In the genomic region with DNA sequence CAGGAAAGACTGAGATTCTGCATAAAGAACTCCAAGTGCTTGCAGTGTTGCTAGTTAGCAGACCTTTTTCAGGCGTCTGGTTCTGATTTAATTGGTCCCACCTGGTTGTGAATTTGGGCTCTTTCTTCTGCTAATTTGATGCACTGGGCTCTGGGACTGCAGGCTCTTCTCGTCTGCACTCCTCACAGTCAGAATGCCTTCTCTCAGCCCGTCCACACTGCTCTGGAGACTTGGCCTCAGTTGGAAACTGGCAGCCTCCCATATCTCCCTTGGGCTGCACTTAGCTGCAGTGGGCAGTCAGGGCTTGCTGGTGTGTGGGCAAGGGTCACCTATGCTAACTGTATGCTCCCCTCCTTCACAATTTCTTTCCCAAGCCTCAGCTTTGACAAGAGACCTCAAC, we compare ENCODE assay signal across 19 cellular contexts. TPM values are rescaled to one million over a fixed set of nuclear protein-coding genes. Genes with fewer than 3 reads are reported as not detected.
DNase-seq lines count a peak whose midpoint lies in the region; ATAC-seq and TF ChIP-seq lines count a peak whose summit lies in the region.
"Had no signal": no experiment of that assay in that cellular context is flagged by ENCODE, and none has a peak within 500 bp of the region (broad histone marks: within the 10 kb centered on the region; RNA-seq: fewer than 3 reads in every experiment).

No MANE protein-coding gene starts in this region.

- no peak overlapping the region for H3K27ac Mint-ChIP-seq in neural progenitor cell
- H3K27ac Mint-ChIP-seq: activated CD4-positive, alpha-beta memory T cell treated with anti-CD3 and anti-CD28 coated beads for 36 hours had no signal

- H3K36me3 Mint-ChIP-seq in neural progenitor cell: no peaks in the 10 kb centered on the region
- H3K36me3 Mint-ChIP-seq: activated CD4-positive, alpha-beta memory T cell treated with anti-CD3 and anti-CD28 coated beads for 36 hours had no signal

- H3K27me3 ChIP-seq in PC-3 (ENCODE audit: low read length) (no peaks in the 10 kb centered on the region), fibroblast of lung (ENCODE audit: control insufficient read depth, insufficient read depth, low read length) (no peaks in the 10 kb centered on the region), neural progenitor cell (no peaks in the 10 kb centered on the region), esophagus muscularis mucosa (no peaks in the 10 kb centered on the region)
- H3K27me3 ChIP-seq: BE2C, MG63 had no signal

- no peaks in the 10 kb centered on the region for H3K9me2 ChIP-seq in PC-3 (replicated peaks; ENCODE audit: low read length)

- H3K9me3 ChIP-seq in PC-3 (ENCODE audit: low read length): no peaks in the 10 kb centered on the region
- no peaks in the 10 kb centered on the region for H3K9me3 ChIP-seq in fibroblast of lung (ENCODE audit: control insufficient read depth, insufficient read depth, low read depth, low read length)
- no peaks in the 10 kb centered on the region for H3K9me3 ChIP-seq in neural progenitor cell (ENCODE audit: low read depth)
- H3K9me3 ChIP-seq in esophagus muscularis mucosa: no peaks in the 10 kb centered on the region
- H3K9me3 ChIP-seq: BE2C, MG63 had no signal

- WGBS in esophagus muscularis mucosa: 34% methylated on average over 3 of the region's 3 CpGs

- H2AFZ ChIP-seq in PC-3 (ENCODE audit: low read length) (peak overlapping the region; percentile 98), fibroblast of lung (ENCODE audit: low read length) (peak overlapping the region; percentile 50), neural progenitor cell (replicated peaks) (no peak overlapping the region)

- H3K36me3 ChIP-seq in PC-3 (ENCODE audit: low read depth, low read length) (no peaks in the 10 kb centered on the region; the same call in 1 of the 2 replicates), fibroblast of lung (ENCODE audit: control insufficient read depth, insufficient read depth, low read length) (no peaks in the 10 kb centered on the region), neural progenitor cell (no peaks in the 10 kb centered on the region), esophagus muscularis mucosa (no peaks in the 10 kb centered on the region)
- H3K36me3 ChIP-seq: BE2C, MG63 had no signal

- ATAC-seq in PC-3 (0 out of 2 replicates have a peak, but pooled peaks have one; percentile 7), HG03108 (IDR thresholded peaks at IDR 0.05; ENCODE audit: unreplicated experiment) (no peak)
- ATAC-seq: left colon had no signal

- H3K9ac ChIP-seq in PC-3 (ENCODE audit: low read length): peak overlapping the region; percentile 78; the same call in 1 of the 2 replicates
- H3K9ac ChIP-seq in fibroblast of lung (ENCODE audit: insufficient read depth, low read length): no peak overlapping the region
- H3K9ac ChIP-seq in neural progenitor cell: no peak overlapping the region

- H3F3A ChIP-seq in PC-3 (ENCODE audit: low read length, unreplicated experiment): peaks cover 4% of the 10 kb centered on the region
- H3F3A ChIP-seq in neural progenitor cell (ENCODE audit: low read depth): peaks cover 8% of the 10 kb centered on the region

- TF ChIP-seq CTCF in PC-3 (conservative IDR thresholded peaks at IDR 0.05; ENCODE audit: low read depth, low read length) (no peak), fibroblast of lung (conservative IDR thresholded peaks at IDR 0.05 in 1 of 2, IDR thresholded peaks at IDR 0.05 in 1 of 2; ENCODE audit: low read depth in 1 of 2, low read length in 2 of 2) (no peak), neural progenitor cell (IDR thresholded peaks at IDR 0.05) (no peak), esophagus muscularis mucosa (IDR thresholded peaks at IDR 0.05) (no peak)

- peak overlapping the region; percentile 98 for H3K4me3 ChIP-seq in PC-3 (ENCODE audit: low read length)
- peak overlapping the region in 3 of 4 experiments; percentile 57 to 75 (median 63) for H3K4me3 ChIP-seq in fibroblast of lung (replicated peaks in 1 of 4; ENCODE audit: control extremely low read depth in 1 of 4, insufficient read depth in 1 of 4, low read depth in 3 of 4, low read length in 4 of 4)
- H3K4me3 ChIP-seq in neural progenitor cell: no peak overlapping the region
- H3K4me3 ChIP-seq in esophagus muscularis mucosa: no peak overlapping the region
- H3K4me3 ChIP-seq: coronary artery had no signal

- no peaks in the 10 kb centered on the region for H3K9me3 Mint-ChIP-seq in neural progenitor cell
- H3K9me3 Mint-ChIP-seq: activated CD4-positive, alpha-beta memory T cell treated with anti-CD3 and anti-CD28 coated beads for 36 hours had no signal

- CTCF ChIA-PET in PC-3 (lab: Charles Lee): no interaction called here

- peaks cover 5% of the 10 kb centered on the region for H3K27me3 Mint-ChIP-seq in neural progenitor cell (ENCODE audit: insufficient read depth, low read depth)

- DNase-seq in ELF-1 (ENCODE audit: low read depth, low spot score) (peak; percentile 50), PC-3 (no peak), fibroblast of lung (ENCODE audit: low read depth in 2 of 2) (peak in 1 of 2 donors; percentile 27), neural progenitor cell (ENCODE audit: low spot score) (peak; percentile 6), dedifferentiated amniotic fluid mesenchymal stem cell (ENCODE audit: extremely low spot score) (no peak), esophagus muscularis mucosa (ENCODE audit: extremely low spot score) (no peak), DMS114 treated with DMSO at 0.1 percent for 48 hours (lab: John Stamatoyannopoulos, UW; ENCODE audit: unreplicated experiment) (no peak)
- DNase-seq: activated CD4-positive, alpha-beta memory T cell treated with anti-CD3 and anti-CD28 coated beads for 36 hours; BE2C; DMS 273 treated with DMSO at 0.1 percent for 48 hours; head of caudate nucleus; left colon; MG63; NCI-H187; NCI-H446 treated with DMSO at 0.1 percent for 48 hours had no signal

- no peak overlapping the region for H3K27ac ChIP-seq in PC-3 (ENCODE audit: low read length)
- peak overlapping the region; percentile 9 for H3K27ac ChIP-seq in fibroblast of lung (ENCODE audit: insufficient read depth, low read length)
- no peak overlapping the region for H3K27ac ChIP-seq in neural progenitor cell
- peak overlapping the region in 2 of 4 donors; percentile 1 to 69 for H3K27ac ChIP-seq in esophagus muscularis mucosa (replicated peaks in 1 of 4)
- H3K27ac ChIP-seq: coronary artery had no signal

- H3K4me1 Mint-ChIP-seq in neural progenitor cell: peaks cover 14% of the 10 kb centered on the region

- BruUV-seq in PC-3 (replicated peaks; lab: Mats Ljungman, UMichigan): no TSS peak

- H3K79me2 ChIP-seq in PC-3 (ENCODE audit: low read length): peaks cover 36% of the 10 kb centered on the region
- peaks cover 2% of the 10 kb centered on the region for H3K79me2 ChIP-seq in fibroblast of lung (ENCODE audit: control insufficient read depth, insufficient read depth, low read length)
- H3K79me2 ChIP-seq in neural progenitor cell (ENCODE audit: low read depth): no peaks in the 10 kb centered on the region

- H3K4me3 Mint-ChIP-seq in neural progenitor cell: peak overlapping the region; percentile 18
- H3K4me3 Mint-ChIP-seq: activated CD4-positive, alpha-beta memory T cell treated with anti-CD3 and anti-CD28 coated beads for 36 hours had no signal

- H3K4me1 ChIP-seq in PC-3 (ENCODE audit: insufficient read depth, low read length): peaks cover 18% of the 10 kb centered on the region
- H3K4me1 ChIP-seq in fibroblast of lung (ENCODE audit: control insufficient read depth, extremely low read depth, insufficient read depth, low read length): peaks cover 12% of the 10 kb centered on the region
- H3K4me1 ChIP-seq in neural progenitor cell: peaks cover 9% of the 10 kb centered on the region
- H3K4me1 ChIP-seq in esophagus muscularis mucosa: peaks cover 4 to 44% (median 33%) of the 10 kb centered on the region in 4 donors
- H3K4me1 ChIP-seq: BE2C had no signal

- H3K4me2 ChIP-seq in PC-3 (ENCODE audit: low read length) (peak overlapping the region; percentile 99), fibroblast of lung (ENCODE audit: extremely low read depth, insufficient read depth, low read length) (peak overlapping the region; percentile 89), neural progenitor cell (no peak overlapping the region)

- POLR2A ChIA-PET in PC-3 (lab: Charles Lee; ENCODE audit: unreplicated experiment): no interaction called here

- intact Hi-C loops in PC-3 (cut with micrococcal nuclease): loop anchor here (1.0 to 5.0 kb wide), 2 partner anchors 23 to 209 kb away; a partner anchor contains a TSS
- intact Hi-C loops in esophagus muscularis mucosa (cut with DNase I): no loop called here

- TF ChIP-seq EP300 in esophagus muscularis mucosa (IDR thresholded peaks at IDR 0.05): no peak

- H4K20me1 ChIP-seq in PC-3 (ENCODE audit: low read length) (no peaks in the 10 kb centered on the region), fibroblast of lung (ENCODE audit: control insufficient read depth, extremely low read depth, insufficient read depth, low read length) (no peaks in the 10 kb centered on the region), neural progenitor cell (ENCODE audit: low read depth) (no peaks in the 10 kb centered on the region)

- TF ChIP-seq POLR2A in esophagus muscularis mucosa (IDR thresholded peaks at IDR 0.05; ENCODE audit: low read depth): no peak

RNA-seq across cellular contexts. Expression of a gene that starts 1.5 kb away (rescaled TPM):
- 10.1 and 12.6 TPM in 2 replicates for total RNA-seq in PC-3 (2014; rRNA removed)
- total RNA-seq in fibroblast of lung: 4.9 and 8.6 TPM in 2 replicates
- polyA plus RNA-seq in fibroblast of lung: 8.2 and 13.8 TPM in 2 replicates
- polyA plus RNA-seq in fibroblast of lung (2012): 4.3 and 6.2 TPM in 2 replicates
- 1.6 and 1.7 TPM in 2 replicates for polyA minus RNA-seq in fibroblast of lung (ENCODE audit: low replicate concordance)
- 7.1 and 7.4 TPM in 2 replicates for total RNA-seq in neural progenitor cell (ENCODE audit: low replicate concordance)
- total RNA-seq in esophagus muscularis mucosa: 1 to 10 TPM; 1.8 to 3.4 (median 2.5) TPM
- total RNA-seq: OCI-LY7 had no signal

RNA-seq across cellular contexts. Expression of a gene that starts 17.3 kb away (rescaled TPM):
- total RNA-seq in PC-3 (2014; rRNA removed) (not detected in 2 replicates), fibroblast of lung (not detected in 2 replicates), neural progenitor cell (ENCODE audit: low replicate concordance) (not detected in 2 replicates), esophagus muscularis mucosa (not detected)
- polyA plus RNA-seq in fibroblast of lung: not detected in 2 replicates
- not detected in 2 replicates for polyA plus RNA-seq in fibroblast of lung (2012)
- polyA minus RNA-seq in fibroblast of lung (ENCODE audit: low replicate concordance): not detected in 2 replicates
- total RNA-seq: activated CD4-positive, alpha-beta memory T cell treated with anti-CD3 and anti-CD28 coated beads for 36 hours; left colon; OCI-LY7; subcutaneous adipose tissue had no signal

RNA-seq across cellular contexts. Expression of a gene that starts 26.8 kb away (rescaled TPM):
- 1.3 and 1.6 TPM in 2 replicates for total RNA-seq in PC-3 (2014; rRNA removed)
- total RNA-seq in fibroblast of lung: 11.3 and 17.8 TPM in 2 replicates
- polyA plus RNA-seq in fibroblast of lung: 13.6 and 18.5 TPM in 2 replicates
- polyA plus RNA-seq in fibroblast of lung (2012): 7.1 and 7.9 TPM in 2 replicates
- polyA minus RNA-seq in fibroblast of lung (ENCODE audit: low replicate concordance): 1.7 and 5.5 TPM in 2 replicates
- 4.1 and 4.5 TPM in 2 replicates for total RNA-seq in neural progenitor cell (ENCODE audit: low replicate concordance)
- 1 to 10 TPM; 3.0 to 5.0 (median 3.9) TPM for total RNA-seq in esophagus muscularis mucosa

RNA-seq across cellular contexts. Expression of a gene that starts 49.6 kb away (rescaled TPM):
- not detected in 2 replicates for total RNA-seq in PC-3 (2014; rRNA removed)
- 0.50 and 0.51 TPM in 2 replicates for total RNA-seq in fibroblast of lung
- not detected in 2 replicates for polyA plus RNA-seq in fibroblast of lung
- not detected in 2 replicates for polyA plus RNA-seq in fibroblast of lung (2012)
- 8.1 TPM in 1 of 2 replicates, not detected in the other for polyA minus RNA-seq in fibroblast of lung (ENCODE audit: low replicate concordance)
- not detected in 2 replicates for total RNA-seq in neural progenitor cell (ENCODE audit: low replicate concordance)
- not detected for total RNA-seq in esophagus muscularis mucosa
- total RNA-seq: activated CD4-positive, alpha-beta memory T cell treated with anti-CD3 and anti-CD28 coated beads for 36 hours; subcutaneous adipose tissue had no signal

Comparison
In these comparisons a context has a peak if more than half of its experiments do, and no peak if none do; other contexts are left out.
1. DNase-seq: peak in ELF-1 (single experiment) and neural progenitor cell (single experiment); none in PC-3 (single experiment), dedifferentiated amniotic fluid mesenchymal stem cell (single experiment), esophagus muscularis mucosa (single experiment) and DMS114 treated with DMSO at 0.1 percent for 48 hours (single experiment).
2. H3K4me3 ChIP-seq: peak in PC-3 (single experiment) and fibroblast of lung (3 of 4); none in neural progenitor cell (single experiment) and esophagus muscularis mucosa (0 of 4).